In the genomic region with DNA sequence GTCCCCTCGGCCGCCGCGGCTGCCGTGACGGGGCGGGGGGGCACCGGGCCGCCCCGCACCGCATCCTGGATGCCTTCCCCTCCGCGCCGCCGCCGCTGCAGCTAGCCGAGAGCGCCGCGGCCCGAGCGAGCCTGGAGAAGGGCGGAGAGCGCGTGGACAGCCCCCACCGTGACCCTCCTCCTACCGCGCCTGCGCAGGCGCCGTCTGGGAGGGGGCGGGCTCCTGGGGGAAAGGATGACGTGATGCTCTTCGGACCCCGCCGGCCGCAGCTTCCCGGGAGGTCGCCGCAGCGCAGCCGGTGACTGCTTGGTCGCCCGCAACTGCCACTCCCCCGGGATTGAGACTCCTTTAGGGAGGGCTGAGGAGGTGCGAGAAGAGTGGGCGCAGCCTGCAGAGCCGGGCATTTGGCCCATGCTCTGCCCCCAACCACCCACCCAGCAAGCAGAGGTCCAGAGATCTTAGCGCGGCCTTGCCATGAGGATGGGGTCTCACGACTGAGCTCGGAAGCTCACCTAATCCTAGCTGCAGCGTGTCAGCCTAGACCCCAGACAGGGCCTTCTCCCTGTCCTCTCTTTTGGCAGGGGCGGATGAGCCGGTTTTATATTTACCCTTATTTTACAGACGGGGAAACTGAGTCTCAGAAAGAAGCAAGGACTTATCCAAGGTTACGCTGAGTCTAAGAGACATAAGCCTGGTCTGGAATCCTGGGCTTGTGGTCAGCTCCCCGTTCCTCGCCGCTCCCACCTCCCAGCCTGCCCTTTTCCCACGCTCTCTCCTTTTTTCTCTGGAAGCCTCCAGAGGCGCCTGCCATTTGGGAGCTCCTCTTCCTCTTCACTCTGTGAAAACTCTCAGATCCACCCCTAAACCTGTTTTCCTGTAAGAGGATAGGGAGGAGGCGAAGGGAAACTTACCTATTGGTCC, we compare ENCODE assay signal across 1 cellular context.
TF ChIP-seq lines count a peak whose summit lies in the region.

A gene (minus strand): TSS at position 140 of the 921 bp plus-strand sequence. CDS start 281 bp downstream, outside the sequence.

TF ChIP-seq in HepG2, 621 proteins besides CTCF, POLR2A, EP300 and RAD21 (continued from another document and continues in another):
- TF ChIP-seq, protein P1, sequence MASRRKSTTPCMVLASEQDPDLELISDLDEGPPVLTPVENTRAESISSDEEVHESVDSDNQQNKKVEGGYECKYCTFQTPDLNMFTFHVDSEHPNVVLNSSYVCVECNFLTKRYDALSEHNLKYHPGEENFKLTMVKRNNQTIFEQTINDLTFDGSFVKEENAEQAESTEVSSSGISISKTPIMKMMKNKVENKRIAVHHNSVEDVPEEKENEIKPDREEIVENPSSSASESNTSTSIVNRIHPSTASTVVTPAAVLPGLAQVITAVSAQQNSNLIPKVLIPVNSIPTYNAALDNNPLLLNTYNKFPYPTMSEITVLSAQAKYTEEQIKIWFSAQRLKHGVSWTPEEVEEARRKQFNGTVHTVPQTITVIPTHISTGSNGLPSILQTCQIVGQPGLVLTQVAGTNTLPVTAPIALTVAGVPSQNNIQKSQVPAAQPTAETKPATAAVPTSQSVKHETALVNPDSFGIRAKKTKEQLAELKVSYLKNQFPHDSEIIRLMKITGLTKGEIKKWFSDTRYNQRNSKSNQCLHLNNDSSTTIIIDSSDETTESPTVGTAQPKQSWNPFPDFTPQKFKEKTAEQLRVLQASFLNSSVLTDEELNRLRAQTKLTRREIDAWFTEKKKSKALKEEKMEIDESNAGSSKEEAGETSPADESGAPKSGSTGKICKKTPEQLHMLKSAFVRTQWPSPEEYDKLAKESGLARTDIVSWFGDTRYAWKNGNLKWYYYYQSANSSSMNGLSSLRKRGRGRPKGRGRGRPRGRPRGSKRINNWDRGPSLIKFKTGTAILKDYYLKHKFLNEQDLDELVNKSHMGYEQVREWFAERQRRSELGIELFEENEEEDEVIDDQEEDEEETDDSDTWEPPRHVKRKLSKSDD (CRISPR knock-in tag; IDR thresholded peaks at IDR 0.05; ENCODE audit: low read depth), result no peak
- TF ChIP-seq, protein P2, sequence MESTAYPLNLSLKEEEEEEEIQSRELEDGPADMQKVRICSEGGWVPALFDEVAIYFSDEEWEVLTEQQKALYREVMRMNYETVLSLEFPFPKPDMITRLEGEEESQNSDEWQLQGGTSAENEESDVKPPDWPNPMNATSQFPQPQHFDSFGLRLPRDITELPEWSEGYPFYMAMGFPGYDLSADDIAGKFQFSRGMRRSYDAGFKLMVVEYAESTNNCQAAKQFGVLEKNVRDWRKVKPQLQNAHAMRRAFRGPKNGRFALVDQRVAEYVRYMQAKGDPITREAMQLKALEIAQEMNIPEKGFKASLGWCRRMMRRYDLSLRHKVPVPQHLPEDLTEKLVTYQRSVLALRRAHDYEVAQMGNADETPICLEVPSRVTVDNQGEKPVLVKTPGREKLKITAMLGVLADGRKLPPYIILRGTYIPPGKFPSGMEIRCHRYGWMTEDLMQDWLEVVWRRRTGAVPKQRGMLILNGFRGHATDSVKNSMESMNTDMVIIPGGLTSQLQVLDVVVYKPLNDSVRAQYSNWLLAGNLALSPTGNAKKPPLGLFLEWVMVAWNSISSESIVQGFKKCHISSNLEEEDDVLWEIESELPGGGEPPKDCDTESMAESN (CRISPR knock-in tag; conservative IDR thresholded peaks at IDR 0.05), result peak; percentile 58
- TF ChIP-seq NFIC (IDR thresholded peaks at IDR 0.05; ENCODE audit: low read length) (no peak), RFX3 (CRISPR knock-in tag; IDR thresholded peaks at IDR 0.05) (no peak), CCDC6 (CRISPR knock-in tag; IDR thresholded peaks at IDR 0.05) (peak; percentile 71; the same call in 1 of the 2 replicates), ZNF143 (CRISPR knock-in tag; IDR thresholded peaks at IDR 0.05) (no peak), ZNF570 (CRISPR knock-in tag; IDR thresholded peaks at IDR 0.05; ENCODE audit: borderline replicate concordance) (no peak), SALL2 (CRISPR knock-in tag; IDR thresholded peaks at IDR 0.05) (no peak), SYNCRIP (IDR thresholded peaks at IDR 0.05; ENCODE audit: insufficient read depth, low read depth, low read length) (no peak), YEATS4 (CRISPR knock-in tag; IDR thresholded peaks at IDR 0.05; ENCODE audit: borderline replicate concordance) (no peak), REPIN1 (CRISPR knock-in tag; IDR thresholded peaks at IDR 0.05; ENCODE audit: borderline replicate concordance, low read depth) (no peak), ARNT2 (CRISPR knock-in tag; IDR thresholded peaks at IDR 0.05; ENCODE audit: low read depth) (peak; percentile 47; the same call in 1 of the 2 replicates), ADNP (CRISPR knock-in tag; IDR thresholded peaks at IDR 0.05) (no peak), ARID2 (CRISPR knock-in tag; IDR thresholded peaks at IDR 0.05; ENCODE audit: borderline replicate concordance) (peak; percentile 69; the same call in 1 of the 2 replicates), ZNF383 (CRISPR knock-in tag; IDR thresholded peaks at IDR 0.05; ENCODE audit: borderline replicate concordance) (no peak), ZNF501 (CRISPR knock-in tag; IDR thresholded peaks at IDR 0.05) (peak; percentile 82), ZFX (CRISPR knock-in tag; IDR thresholded peaks at IDR 0.05; ENCODE audit: low read depth) (peak; percentile 90), ZSCAN25 (CRISPR knock-in tag; IDR thresholded peaks at IDR 0.05) (no peak; the same call in 1 of the 2 replicates)
- TF ChIP-seq, protein P3, sequence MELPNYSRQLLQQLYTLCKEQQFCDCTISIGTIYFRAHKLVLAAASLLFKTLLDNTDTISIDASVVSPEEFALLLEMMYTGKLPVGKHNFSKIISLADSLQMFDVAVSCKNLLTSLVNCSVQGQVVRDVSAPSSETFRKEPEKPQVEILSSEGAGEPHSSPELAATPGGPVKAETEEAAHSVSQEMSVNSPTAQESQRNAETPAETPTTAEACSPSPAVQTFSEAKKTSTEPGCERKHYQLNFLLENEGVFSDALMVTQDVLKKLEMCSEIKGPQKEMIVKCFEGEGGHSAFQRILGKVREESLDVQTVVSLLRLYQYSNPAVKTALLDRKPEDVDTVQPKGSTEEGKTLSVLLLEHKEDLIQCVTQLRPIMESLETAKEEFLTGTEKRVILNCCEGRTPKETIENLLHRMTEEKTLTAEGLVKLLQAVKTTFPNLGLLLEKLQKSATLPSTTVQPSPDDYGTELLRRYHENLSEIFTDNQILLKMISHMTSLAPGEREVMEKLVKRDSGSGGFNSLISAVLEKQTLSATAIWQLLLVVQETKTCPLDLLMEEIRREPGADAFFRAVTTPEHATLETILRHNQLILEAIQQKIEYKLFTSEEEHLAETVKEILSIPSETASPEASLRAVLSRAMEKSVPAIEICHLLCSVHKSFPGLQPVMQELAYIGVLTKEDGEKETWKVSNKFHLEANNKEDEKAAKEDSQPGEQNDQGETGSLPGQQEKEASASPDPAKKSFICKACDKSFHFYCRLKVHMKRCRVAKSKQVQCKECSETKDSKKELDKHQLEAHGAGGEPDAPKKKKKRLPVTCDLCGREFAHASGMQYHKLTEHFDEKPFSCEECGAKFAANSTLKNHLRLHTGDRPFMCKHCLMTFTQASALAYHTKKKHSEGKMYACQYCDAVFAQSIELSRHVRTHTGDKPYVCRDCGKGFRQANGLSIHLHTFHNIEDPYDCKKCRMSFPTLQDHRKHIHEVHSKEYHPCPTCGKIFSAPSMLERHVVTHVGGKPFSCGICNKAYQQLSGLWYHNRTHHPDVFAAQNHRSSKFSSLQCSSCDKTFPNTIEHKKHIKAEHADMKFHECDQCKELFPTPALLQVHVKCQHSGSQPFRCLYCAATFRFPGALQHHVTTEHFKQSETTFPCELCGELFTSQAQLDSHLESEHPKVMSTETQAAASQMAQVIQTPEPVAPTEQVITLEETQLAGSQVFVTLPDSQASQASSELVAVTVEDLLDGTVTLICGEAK (IDR thresholded peaks at IDR 0.05), result no peak
- TF ChIP-seq, protein P3 (CRISPR knock-in tag; IDR thresholded peaks at IDR 0.05), result peak; percentile 41; the same call in 1 of the 2 replicates
- TF ChIP-seq, protein P4, sequence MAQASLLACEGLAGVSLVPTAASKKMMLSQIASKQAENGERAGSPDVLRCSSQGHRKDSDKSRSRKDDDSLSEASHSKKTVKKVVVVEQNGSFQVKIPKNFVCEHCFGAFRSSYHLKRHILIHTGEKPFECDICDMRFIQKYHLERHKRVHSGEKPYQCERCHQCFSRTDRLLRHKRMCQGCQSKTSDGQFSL (CRISPR knock-in tag; IDR thresholded peaks at IDR 0.05), result no peak
- TF ChIP-seq, protein P5, sequence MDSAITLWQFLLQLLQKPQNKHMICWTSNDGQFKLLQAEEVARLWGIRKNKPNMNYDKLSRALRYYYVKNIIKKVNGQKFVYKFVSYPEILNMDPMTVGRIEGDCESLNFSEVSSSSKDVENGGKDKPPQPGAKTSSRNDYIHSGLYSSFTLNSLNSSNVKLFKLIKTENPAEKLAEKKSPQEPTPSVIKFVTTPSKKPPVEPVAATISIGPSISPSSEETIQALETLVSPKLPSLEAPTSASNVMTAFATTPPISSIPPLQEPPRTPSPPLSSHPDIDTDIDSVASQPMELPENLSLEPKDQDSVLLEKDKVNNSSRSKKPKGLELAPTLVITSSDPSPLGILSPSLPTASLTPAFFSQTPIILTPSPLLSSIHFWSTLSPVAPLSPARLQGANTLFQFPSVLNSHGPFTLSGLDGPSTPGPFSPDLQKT (CRISPR knock-in tag; IDR thresholded peaks at IDR 0.05; ENCODE audit: borderline replicate concordance), result no peak
- TF ChIP-seq, protein P6, sequence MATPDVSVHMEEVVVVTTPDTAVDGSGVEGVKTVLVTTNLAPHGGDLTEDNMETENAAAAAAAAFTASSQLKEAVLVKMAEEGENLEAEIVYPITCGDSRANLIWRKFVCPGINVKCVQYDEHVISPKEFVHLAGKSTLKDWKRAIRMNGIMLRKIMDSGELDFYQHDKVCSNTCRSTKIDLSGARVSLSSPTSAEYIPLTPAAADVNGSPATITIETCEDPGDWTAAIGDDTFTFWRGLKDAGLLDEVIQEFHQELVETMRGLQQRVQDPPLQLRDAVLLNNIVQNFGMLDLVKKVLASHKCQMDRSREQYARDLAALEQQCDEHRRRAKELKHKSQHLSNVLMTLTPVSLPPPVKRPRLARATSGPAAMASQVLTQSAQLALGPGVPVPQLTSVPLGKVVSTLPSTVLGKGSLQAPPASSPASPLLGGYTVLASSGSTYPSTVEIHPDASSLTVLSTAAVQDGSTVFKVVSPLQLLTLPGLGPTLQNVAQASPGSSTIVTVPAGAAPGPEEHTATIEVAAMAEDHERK (CRISPR knock-in tag; IDR thresholded peaks at IDR 0.05; ENCODE audit: low read depth), result no peak
- TF ChIP-seq, protein P7, sequence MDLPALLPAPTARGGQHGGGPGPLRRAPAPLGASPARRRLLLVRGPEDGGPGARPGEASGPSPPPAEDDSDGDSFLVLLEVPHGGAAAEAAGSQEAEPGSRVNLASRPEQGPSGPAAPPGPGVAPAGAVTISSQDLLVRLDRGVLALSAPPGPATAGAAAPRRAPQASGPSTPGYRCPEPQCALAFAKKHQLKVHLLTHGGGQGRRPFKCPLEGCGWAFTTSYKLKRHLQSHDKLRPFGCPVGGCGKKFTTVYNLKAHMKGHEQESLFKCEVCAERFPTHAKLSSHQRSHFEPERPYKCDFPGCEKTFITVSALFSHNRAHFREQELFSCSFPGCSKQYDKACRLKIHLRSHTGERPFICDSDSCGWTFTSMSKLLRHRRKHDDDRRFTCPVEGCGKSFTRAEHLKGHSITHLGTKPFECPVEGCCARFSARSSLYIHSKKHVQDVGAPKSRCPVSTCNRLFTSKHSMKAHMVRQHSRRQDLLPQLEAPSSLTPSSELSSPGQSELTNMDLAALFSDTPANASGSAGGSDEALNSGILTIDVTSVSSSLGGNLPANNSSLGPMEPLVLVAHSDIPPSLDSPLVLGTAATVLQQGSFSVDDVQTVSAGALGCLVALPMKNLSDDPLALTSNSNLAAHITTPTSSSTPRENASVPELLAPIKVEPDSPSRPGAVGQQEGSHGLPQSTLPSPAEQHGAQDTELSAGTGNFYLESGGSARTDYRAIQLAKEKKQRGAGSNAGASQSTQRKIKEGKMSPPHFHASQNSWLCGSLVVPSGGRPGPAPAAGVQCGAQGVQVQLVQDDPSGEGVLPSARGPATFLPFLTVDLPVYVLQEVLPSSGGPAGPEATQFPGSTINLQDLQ (CRISPR knock-in tag; IDR thresholded peaks at IDR 0.05), result no peak
